Comparison of ENCODE assay signal across 2 cellular contexts in genomic region chr16:57653936-57654335, GRCh38.
TF ChIP-seq lines count a peak whose summit lies in the region.

No MANE protein-coding gene starts in this region.

TF ChIP-seq in K562, 482 proteins besides CTCF, POLR2A, EP300 and RAD21:
- no peak for TF ChIP-seq NR2C2 (CRISPR knock-in tag; IDR thresholded peaks at IDR 0.05)
- peak; percentile 49; the same call in 1 of the 2 replicates for TF ChIP-seq NR2C2 (tag; IDR thresholded peaks at IDR 0.05)
- 0 out of 4 replicates have a peak, but pooled peaks of 1 of the 2 experiments have one; percentile 29 for TF ChIP-seq MAZ (CRISPR knock-in tag; conservative IDR thresholded peaks at IDR 0.05 in 1 of 2, IDR thresholded peaks at IDR 0.05 in 1 of 2)
- 0 out of 2 replicates have a peak, but pooled peaks have one; percentile 15 for TF ChIP-seq NFIC (IDR thresholded peaks at IDR 0.05)
- TF ChIP-seq SMAD2 (IDR thresholded peaks at IDR 0.05; ENCODE audit: low read depth, low read length) = no peak
- TF ChIP-seq CBX3 (IDR thresholded peaks at IDR 0.05; ENCODE audit: borderline replicate concordance in 1 of 2, low read length in 2 of 2) = no peak
- no peak for TF ChIP-seq BRCA1 (IDR thresholded peaks at IDR 0.05)
- 0 out of 2 replicates have a peak, but pooled peaks have one; percentile 66 for TF ChIP-seq BRCA1 (CRISPR knock-in tag; IDR thresholded peaks at IDR 0.05)
- no peak for TF ChIP-seq ZNF717 (CRISPR knock-in tag; IDR thresholded peaks at IDR 0.05)
- no peak for TF ChIP-seq PTRF (tag; IDR thresholded peaks at IDR 0.05)
- TF ChIP-seq, protein P1, sequence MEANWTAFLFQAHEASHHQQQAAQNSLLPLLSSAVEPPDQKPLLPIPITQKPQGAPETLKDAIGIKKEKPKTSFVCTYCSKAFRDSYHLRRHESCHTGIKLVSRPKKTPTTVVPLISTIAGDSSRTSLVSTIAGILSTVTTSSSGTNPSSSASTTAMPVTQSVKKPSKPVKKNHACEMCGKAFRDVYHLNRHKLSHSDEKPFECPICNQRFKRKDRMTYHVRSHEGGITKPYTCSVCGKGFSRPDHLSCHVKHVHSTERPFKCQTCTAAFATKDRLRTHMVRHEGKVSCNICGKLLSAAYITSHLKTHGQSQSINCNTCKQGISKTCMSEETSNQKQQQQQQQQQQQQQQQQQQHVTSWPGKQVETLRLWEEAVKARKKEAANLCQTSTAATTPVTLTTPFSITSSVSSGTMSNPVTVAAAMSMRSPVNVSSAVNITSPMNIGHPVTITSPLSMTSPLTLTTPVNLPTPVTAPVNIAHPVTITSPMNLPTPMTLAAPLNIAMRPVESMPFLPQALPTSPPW (CRISPR knock-in tag; IDR thresholded peaks at IDR 0.05) = no peak
TF ChIP-seq in K562: peak in this region for 4.

TF ChIP-seq in HepG2, 621 proteins besides CTCF, POLR2A, EP300 and RAD21:
- no peak for TF ChIP-seq PBX2 (CRISPR knock-in tag; IDR thresholded peaks at IDR 0.05)
- TF ChIP-seq EED (CRISPR knock-in tag; IDR thresholded peaks at IDR 0.05) = 0 out of 2 replicates have a peak, but pooled peaks have one; percentile 25
- no peak for TF ChIP-seq ZNF235 (CRISPR knock-in tag; IDR thresholded peaks at IDR 0.05; ENCODE audit: borderline replicate concordance)
- TF ChIP-seq GFI1 (CRISPR knock-in tag; IDR thresholded peaks at IDR 0.05; ENCODE audit: borderline replicate concordance) = no peak
- no peak for TF ChIP-seq SYNCRIP (IDR thresholded peaks at IDR 0.05; ENCODE audit: insufficient read depth, low read depth, low read length)
